Comparison of ENCODE assay signal across 8 cellular contexts in genomic region chr7:19051767-19052375, GRCh38.
DNase-seq lines count a peak whose midpoint lies in the region; ATAC-seq and TF ChIP-seq lines count a peak whose summit lies in the region.

No MANE protein-coding gene starts in this region.

- TF ChIP-seq RAD21 in Ishikawa (IDR thresholded peaks at IDR 0.05; ENCODE audit: low read depth): peak; percentile 58

- H3K4me1 ChIP-seq in heart right ventricle: no peaks in the 10 kb centered on the region

- H3K9me3 ChIP-seq in heart right ventricle: peaks cover 0 to 38% (median 9%) of the 10 kb centered on the region in 11 donors

- H3K27ac Mint-ChIP-seq in activated CD4-positive, alpha-beta T cell treated with anti-CD3 and anti-CD28 coated beads for 36 hours: no peak overlapping the region

- no peak for ATAC-seq in heart right ventricle
- no peak for ATAC-seq in Right ventricle myocardium superior (ENCODE audit: poor library complexity)
- peak; percentile 86 for ATAC-seq in GM21619 (IDR thresholded peaks at IDR 0.05; ENCODE audit: unreplicated experiment)
- no peak for ATAC-seq in activated CD4-positive, alpha-beta T cell treated with anti-CD3 and anti-CD28 coated beads for 36 hours

- H3K9me3 Mint-ChIP-seq in activated CD4-positive, alpha-beta T cell treated with anti-CD3 and anti-CD28 coated beads for 36 hours (ENCODE audit: low read depth): peaks cover 11% of the 10 kb centered on the region

- H3K4me3 Mint-ChIP-seq in activated CD4-positive, alpha-beta T cell treated with anti-CD3 and anti-CD28 coated beads for 36 hours: no peak overlapping the region

- WGBS in heart right ventricle, 2 donors: 68 to 69% methylated on average over 7 of the region's 7 CpGs

- POLR2A ChIA-PET in activated CD4-positive, alpha-beta T cell treated with anti-CD3 and anti-CD28 coated beads for 36 hours (lab: Charles Lee): no interaction called here

- H3K36me3 ChIP-seq in heart right ventricle: no peaks in the 10 kb centered on the region

- H3K4me3 ChIP-seq in heart right ventricle: no peak overlapping the region

- no peaks in the 10 kb centered on the region for H3K4me1 Mint-ChIP-seq in activated CD4-positive, alpha-beta T cell treated with anti-CD3 and anti-CD28 coated beads for 36 hours

- no peak overlapping the region for H3K27ac ChIP-seq in heart right ventricle

- no peaks in the 10 kb centered on the region for H3K27me3 ChIP-seq in heart right ventricle

- DNase-seq in heart right ventricle (no peak), Right ventricle myocardium superior (no peak), germinal center (ENCODE audit: low spot score) (peak; percentile 48), amniotic stem cell (lab: John Stamatoyannopoulos, UW) (no peak)
- peak; percentile 54 for DNase-seq in activated CD4-positive, alpha-beta T cell treated with anti-CD3 and anti-CD28 coated beads for 36 hours
- peak; percentile 13 to 17 for DNase-seq in stimulated activated CD4-positive, alpha-beta T cell treated with anti-CD3 and anti-CD28 coated beads, Interleukin-4, amount 100 ng/mL, for 48 hours (ENCODE audit: low read depth in 2 of 2)

- CTCF ChIA-PET in activated CD4-positive, alpha-beta T cell treated with anti-CD3 and anti-CD28 coated beads for 36 hours (lab: Charles Lee): interaction anchor here (1.0 to 1.3 kb wide), 3 partner anchors 21 to 699 kb away, joined by 3 read pairs; no protein-coding TSS in a partner anchor

- no peaks in the 10 kb centered on the region for H3K27me3 Mint-ChIP-seq in activated CD4-positive, alpha-beta T cell treated with anti-CD3 and anti-CD28 coated beads for 36 hours

- intact Hi-C loops in heart right ventricle (cut with DNase I) (loop anchor here in 4 of 10 donors (10.0 kb wide), 3 partner anchors 107 to 697 kb away; no protein-coding TSS in a partner anchor), Right ventricle myocardium superior (cut with DNase I) (no loop called here)
- intact Hi-C loops in activated CD4-positive, alpha-beta T cell treated with anti-CD3 and anti-CD28 coated beads for 36 hours (cut with DNase I, micrococcal nuclease): loop anchor here (5.0 to 10.0 kb wide), 3 partner anchors 460 to 700 kb away; no protein-coding TSS in a partner anchor

- no peaks in the 10 kb centered on the region for H3K36me3 Mint-ChIP-seq in activated CD4-positive, alpha-beta T cell treated with anti-CD3 and anti-CD28 coated beads for 36 hours (ENCODE audit: low read depth)

- TF ChIP-seq CTCF in heart right ventricle (IDR thresholded peaks at IDR 0.05): peak; percentile 43 to 80 (median 73)

- TF ChIP-seq EP300 in Ishikawa (IDR thresholded peaks at IDR 0.05; ENCODE audit: borderline replicate concordance): no peak

TF ChIP-seq in Ishikawa, 13 proteins besides CTCF, POLR2A, EP300 and RAD21:
- TF ChIP-seq YY1 (IDR thresholded peaks at IDR 0.05; ENCODE audit: low read depth): no peak
- TF ChIP-seq CEBPB (IDR thresholded peaks at IDR 0.05): no peak
- TF ChIP-seq REST (IDR thresholded peaks at IDR 0.05; ENCODE audit: low read depth): no peak
- TF ChIP-seq CREB1 (IDR thresholded peaks at IDR 0.05; ENCODE audit: low read depth): no peak
- no peak for TF ChIP-seq TCF12 (IDR thresholded peaks at IDR 0.05; ENCODE audit: low read depth)
- TF ChIP-seq MAX (IDR thresholded peaks at IDR 0.05): no peak
- no peak for TF ChIP-seq ZBTB7A (IDR thresholded peaks at IDR 0.05; ENCODE audit: low read depth)
- TF ChIP-seq FOXM1 (IDR thresholded peaks at IDR 0.05; ENCODE audit: borderline replicate concordance, low read depth): no peak
- TF ChIP-seq NFIC (IDR thresholded peaks at IDR 0.05): no peak
- no peak for TF ChIP-seq TEAD4 (IDR thresholded peaks at IDR 0.05)
- TF ChIP-seq EGR1 (IDR thresholded peaks at IDR 0.05): no peak
- TF ChIP-seq TAF1 (IDR thresholded peaks at IDR 0.05; ENCODE audit: low read depth): no peak
- TF ChIP-seq USF1 (IDR thresholded peaks at IDR 0.05): no peak
TF ChIP-seq in Ishikawa: peak in this region for 0.

Comparison
In these comparisons a context has a peak if more than half of its experiments do, and no peak if none do; other contexts are left out.
1. DNase-seq: peak in activated CD4-positive, alpha-beta T cell treated with anti-CD3 and anti-CD28 coated beads for 36 hours (single experiment), germinal center (single experiment) and stimulated activated CD4-positive, alpha-beta T cell treated with anti-CD3 and anti-CD28 coated beads, Interleukin-4, amount 100 ng/mL, for 48 hours (2 of 2); none in heart right ventricle (0 of 2), Right ventricle myocardium superior (single experiment) and amniotic stem cell (single experiment).